Comparison of ENCODE assay signal across 20 cellular contexts in genomic region chr13:98048263-98048662, GRCh38.
DNase-seq lines count a peak whose midpoint lies in the region; ATAC-seq, FAIRE-seq and TF ChIP-seq lines count a peak whose summit lies in the region.
"Had no signal": no experiment of that assay in that cellular context is flagged by ENCODE, and none has a peak within 500 bp of the region (broad histone marks: within the 10 kb centered on the region; RNA-seq: fewer than 3 reads in every experiment).

No MANE protein-coding gene starts in this region.

- H2BK15ac ChIP-seq in mesendoderm (replicated peaks; ENCODE audit: low read depth) = no peak overlapping the region

- no peak overlapping the region for H4K5ac ChIP-seq in mesendoderm (ENCODE audit: low read length)

- no peaks in the 10 kb centered on the region for H3K9me3 Mint-ChIP-seq in astrocyte (ENCODE audit: unreplicated experiment)

- no peak overlapping the region for H3K4ac ChIP-seq in mesendoderm (ENCODE audit: low read depth, low read length)

- no peak overlapping the region for H3K23ac ChIP-seq in mesendoderm (ENCODE audit: low read length)

- H3K79me2 ChIP-seq in MM.1S (ENCODE audit: low read length) = no peaks in the 10 kb centered on the region
- H3K79me2 ChIP-seq in astrocyte (ENCODE audit: insufficient read depth, low read length) = no peaks in the 10 kb centered on the region
- no peaks in the 10 kb centered on the region for H3K79me2 ChIP-seq in mesendoderm (ENCODE audit: control insufficient read depth, insufficient read depth, low read length)

- H2BK5ac ChIP-seq in mesendoderm (ENCODE audit: low read length) = no peak overlapping the region

- no peak overlapping the region for H3K27ac ChIP-seq in MM.1S (ENCODE audit: low read length)
- H3K27ac ChIP-seq in astrocyte (ENCODE audit: low read depth, low read length) = no peak overlapping the region
- H3K27ac ChIP-seq in mesendoderm (ENCODE audit: low read depth, low read length) = no peak overlapping the region
- no peak overlapping the region for H3K27ac ChIP-seq in gastroesophageal sphincter
- H3K27ac ChIP-seq: PC-9, SJSA1 had no signal

- H3K4me3 Mint-ChIP-seq in astrocyte (ENCODE audit: unreplicated experiment) = no peak overlapping the region

- peak overlapping the region; percentile 14 for H4K8ac ChIP-seq in mesendoderm (ENCODE audit: low read depth, low read length)

- no peak overlapping the region for H3K27ac Mint-ChIP-seq in astrocyte (ENCODE audit: unreplicated experiment)

- H3K4me1 Mint-ChIP-seq in astrocyte (ENCODE audit: low read depth, unreplicated experiment) = peaks cover 7% of the 10 kb centered on the region

- peak overlapping the region; percentile 22 for H3K56ac ChIP-seq in mesendoderm (ENCODE audit: low read length)

- 0 out of 2 replicates have a peak overlapping the region, but pooled peaks have one; percentile 16 for H2AFZ ChIP-seq in MM.1S (ENCODE audit: low read length)
- peak overlapping the region; percentile 2 for H2AFZ ChIP-seq in astrocyte (ENCODE audit: low read depth, low read length)
- H2AFZ ChIP-seq: PC-9 had no signal

- no peaks in the 10 kb centered on the region for H3K27me3 ChIP-seq in MM.1S (replicated peaks; ENCODE audit: insufficient read depth, low read length)
- H3K27me3 ChIP-seq in astrocyte (ENCODE audit: insufficient read depth, low read length) = no peaks in the 10 kb centered on the region
- H3K27me3 ChIP-seq in mesendoderm (ENCODE audit: insufficient read depth, low read length, poor library complexity) = no peaks in the 10 kb centered on the region
- peaks cover 9% of the 10 kb centered on the region for H3K27me3 ChIP-seq in gastroesophageal sphincter

- no peaks in the 10 kb centered on the region for H3K79me1 ChIP-seq in mesendoderm (ENCODE audit: low read length)

- H4K20me1 ChIP-seq in MM.1S (ENCODE audit: insufficient read depth, low read length) (no peaks in the 10 kb centered on the region), astrocyte (ENCODE audit: insufficient read depth, low read length) (no peaks in the 10 kb centered on the region)

- H3K4me1 ChIP-seq in MM.1S (ENCODE audit: low read length) = no peaks in the 10 kb centered on the region
- H3K4me1 ChIP-seq in astrocyte (ENCODE audit: insufficient read depth, low read length) = no peaks in the 10 kb centered on the region
- peaks cover 11% of the 10 kb centered on the region for H3K4me1 ChIP-seq in mesendoderm (ENCODE audit: control insufficient read depth, low read depth, low read length)
- H3K4me1 ChIP-seq in gastroesophageal sphincter = no peaks in the 10 kb centered on the region

- no peak overlapping the region for H2BK120ac ChIP-seq in mesendoderm (ENCODE audit: low read depth, low read length)

- H3K36me3 Mint-ChIP-seq in astrocyte (ENCODE audit: low read depth, unreplicated experiment) = no peaks in the 10 kb centered on the region

- H3F3A ChIP-seq in MM.1S (ENCODE audit: insufficient read depth, low read length) = no peaks in the 10 kb centered on the region

- H3K9ac ChIP-seq in MM.1S (ENCODE audit: low read length) (no peak overlapping the region), astrocyte (ENCODE audit: low read length) (no peak overlapping the region), mesendoderm (ENCODE audit: low read length) (no peak overlapping the region)

- TF ChIP-seq EP300 in gastroesophageal sphincter (IDR thresholded peaks at IDR 0.05) = no peak

- no CpG with 5 or more reads among the region's 9 CpGs for WGBS in mesendoderm (ENCODE audit: extremely low coverage, insufficient coverage, low lambda C conversion rate)
- WGBS in gastroesophageal sphincter (ENCODE audit: low coverage in 1 of 2), 2 donors = 44 to 64% methylated on average over 7 of the region's 9 CpGs

- ATAC-seq in gastroesophageal sphincter (no peak), HG03175 (IDR thresholded peaks at IDR 0.05; ENCODE audit: unreplicated experiment) (no peak), HG03039 (IDR thresholded peaks at IDR 0.05; ENCODE audit: unreplicated experiment) (no peak)

- H3K18ac ChIP-seq in mesendoderm (ENCODE audit: low read length) = no peak overlapping the region

- no peak overlapping the region for H2AK5ac ChIP-seq in mesendoderm (ENCODE audit: low read length)

- FAIRE-seq in GM12891 (lab: Jason Lieb, UNC) (no peak), astrocyte (lab: Jason Lieb, UNC) (no peak)
- FAIRE-seq: H54 had no signal

- DNase-seq in GM12891 (ENCODE audit: insufficient read length, low spot score) (no peak), MM.1S (no peak), astrocyte (ENCODE audit: low read depth) (no peak), mesendoderm (peak; percentile 67), GM20000 (ENCODE audit: low spot score) (no peak)
- DNase-seq: MV-4-11; NCI-H1105; NCI-H1436 treated with DMSO at 0.1 percent for 48 hours; NCI-H187 treated with DMSO at 0.1 percent for 48 hours; NCI-H446; NCI-H524 treated with DMSO at 0.1 percent for 48 hours; NCI-H82; NK-92 treated with Interleukin-12 subunit alpha and Interleukin-12 subunit beta, amount 100 ng/mL, for 24 hours; PC-9; Right ventricle myocardium superior had no signal

- H3K9me3 ChIP-seq in MM.1S (replicated peaks; ENCODE audit: insufficient read depth, low read length) (no peaks in the 10 kb centered on the region), astrocyte (ENCODE audit: insufficient read depth, low read depth, low read length) (no peaks in the 10 kb centered on the region), gastroesophageal sphincter (no peaks in the 10 kb centered on the region)
- H3K9me3 ChIP-seq: SJSA1 had no signal

- TF ChIP-seq POLR2A in GM12891 (IDR thresholded peaks at IDR 0.05; ENCODE audit: low read depth, low read length) = no peak
- no peak for TF ChIP-seq POLR2A in gastroesophageal sphincter (IDR thresholded peaks at IDR 0.05)

- no peaks in the 10 kb centered on the region for H3K9me2 ChIP-seq in MM.1S (replicated peaks; ENCODE audit: insufficient read depth, low read length)

- no peak overlapping the region for H3K4me2 ChIP-seq in MM.1S (ENCODE audit: low read depth, low read length)
- no peak overlapping the region for H3K4me2 ChIP-seq in astrocyte (ENCODE audit: low read length)
- no peak overlapping the region for H3K4me2 ChIP-seq in mesendoderm (ENCODE audit: low read length)
- H3K4me2 ChIP-seq: PC-9 had no signal

- no peaks in the 10 kb centered on the region for H3K27me3 Mint-ChIP-seq in astrocyte (ENCODE audit: low read depth, unreplicated experiment)

- TF ChIP-seq CTCF in MM.1S (IDR thresholded peaks at IDR 0.05; ENCODE audit: low read length) = no peak
- no peak for TF ChIP-seq CTCF in astrocyte (IDR thresholded peaks at IDR 0.05; ENCODE audit: insufficient read depth, low read depth, low read length)
- TF ChIP-seq CTCF in gastroesophageal sphincter (IDR thresholded peaks at IDR 0.05) = no peak
- TF ChIP-seq CTCF in GM20000 (IDR thresholded peaks at IDR 0.05; ENCODE audit: extremely low read depth, missing control alignments) = no peak

- H3K36me3 ChIP-seq in MM.1S (replicated peaks; ENCODE audit: insufficient read depth, low read length) = no peaks in the 10 kb centered on the region
- H3K36me3 ChIP-seq in astrocyte (ENCODE audit: insufficient read depth, low read length) = no peaks in the 10 kb centered on the region
- H3K36me3 ChIP-seq in mesendoderm (ENCODE audit: control insufficient read depth, insufficient read depth, low read length) = no peaks in the 10 kb centered on the region
- H3K36me3 ChIP-seq in gastroesophageal sphincter = no peaks in the 10 kb centered on the region
- H3K36me3 ChIP-seq: SJSA1 had no signal

- H3K4me3 ChIP-seq in MM.1S (ENCODE audit: low read length) (no peak overlapping the region), astrocyte (ENCODE audit: insufficient read depth, low read depth, low read length) (no peak overlapping the region), mesendoderm (ENCODE audit: low read length) (no peak overlapping the region), gastroesophageal sphincter (no peak overlapping the region)
- H3K4me3 ChIP-seq: PC-9, SJSA1 had no signal

TF ChIP-seq in GM12891, 5 proteins besides CTCF, POLR2A, EP300 and RAD21:
- TF ChIP-seq POLR2AphosphoS5 (IDR thresholded peaks at IDR 0.05; ENCODE audit: low read depth, low read length) (no peak), SPI1 (IDR thresholded peaks at IDR 0.05; ENCODE audit: low read depth, low read length) (0 out of 2 replicates have a peak, but pooled peaks have one; percentile 7)
